ENCODE assay signal across 10 cellular contexts in genomic region chr6:35599761-35600658, GRCh38.
DNase-seq lines count a peak whose midpoint lies in the region; ATAC-seq and TF ChIP-seq lines count a peak whose summit lies in the region.
"Had no signal": no experiment of that assay in that cellular context is flagged by ENCODE, and none has a peak within 500 bp of the region (broad histone marks: within the 10 kb centered on the region; RNA-seq: fewer than 3 reads in every experiment).

No MANE protein-coding gene starts in this region.

- H3K4me3 Mint-ChIP-seq in CD14-positive monocyte (no peak overlapping the region), endodermal cell (no peak overlapping the region)

- peaks cover 27 to 36% of the 10 kb centered on the region in 2 donors for H3K36me3 Mint-ChIP-seq in CD14-positive monocyte
- peaks cover 10% of the 10 kb centered on the region for H3K36me3 Mint-ChIP-seq in endodermal cell (ENCODE audit: low read depth)

- DNase-seq in CD14-positive monocyte (ENCODE audit: low spot score) (no peak), RWPE1 (ENCODE audit: low spot score) (no peak), endodermal cell (no peak), psoas muscle (no peak), AG08396 (ENCODE audit: low spot score) (no peak), foreskin melanocyte (no peak), posterior vena cava (ENCODE audit: low spot score) (no peak)
- DNase-seq: islet precursor cell, NCI-H1417 treated with DMSO at 0.1 percent for 48 hours had no signal

- CTCF ChIA-PET in RWPE1 (lab: Yijun Ruan, JAX), result interaction anchor here (0.5 to 0.6 kb wide), 2 partner anchors 11 to 1265 kb away, joined by 4 read pairs; no protein-coding TSS in a partner anchor

- H3K27me3 ChIP-seq in endodermal cell (ENCODE audit: control insufficient read depth, insufficient read depth, low read length, poor library complexity, severe bottlenecking), result no peaks in the 10 kb centered on the region
- no peaks in the 10 kb centered on the region for H3K27me3 ChIP-seq in psoas muscle (ENCODE audit: insufficient read depth in 3 of 3, low read length in 2 of 3)

- intact Hi-C loops in CD14-positive monocyte (cut with micrococcal nuclease), result loop anchor here in 1 of 2 donors (10.0 kb wide), 1 partner anchor 75 kb away; no protein-coding TSS in a partner anchor
- intact Hi-C loops in psoas muscle (cut with DNase I), result loop anchor here in 1 of 2 donors (5.0 to 10.0 kb wide), 2 partner anchors 65 to 127 kb away; no protein-coding TSS in a partner anchor
- intact Hi-C loops in posterior vena cava (cut with DNase I), result loop anchor here in 1 of 2 donors (5.0 kb wide), 1 partner anchor 132 kb away; no protein-coding TSS in a partner anchor

- TF ChIP-seq CTCF in CD14-positive monocyte (IDR thresholded peaks at IDR 0.05) (no peak), RWPE1 (conservative IDR thresholded peaks at IDR 0.05; ENCODE audit: low read depth) (no peak), endodermal cell (conservative IDR thresholded peaks at IDR 0.05) (no peak), psoas muscle (IDR thresholded peaks at IDR 0.05) (no peak)

- H3K4me1 Mint-ChIP-seq in CD14-positive monocyte (peaks cover 51% of the 10 kb centered on the region), endodermal cell (peaks cover 32% of the 10 kb centered on the region)

- H3K4me1 ChIP-seq in endodermal cell (ENCODE audit: control insufficient read depth, insufficient read depth, low read length) (peaks cover 16% of the 10 kb centered on the region), psoas muscle (peaks cover 95% of the 10 kb centered on the region)

- no peaks in the 10 kb centered on the region for H3K27me3 Mint-ChIP-seq in CD14-positive monocyte (ENCODE audit: low read depth in 3 of 3)
- H3K27me3 Mint-ChIP-seq in endodermal cell (ENCODE audit: insufficient read depth), result no peaks in the 10 kb centered on the region

- H3K9ac ChIP-seq in endodermal cell (ENCODE audit: extremely low read depth, low read length, poor library complexity, severe bottlenecking), result no peak overlapping the region

- H3K27ac Mint-ChIP-seq in CD14-positive monocyte (peak overlapping the region in 6 of 7 donors; percentile 62 to 91 (median 85)), endodermal cell (peak overlapping the region; percentile 38)

- POLR2A ChIA-PET in RWPE1 (lab: Yijun Ruan, JAX; ENCODE audit: low non-redundant PET), result no interaction called here

- whole genome bisulfite sequencing in endodermal cell (ENCODE audit: insufficient coverage in 1 of 2, insufficient read length in 1 of 2), 2 experiments, result 86 to 98% methylated on average over 7 to 8 of the region's 8 CpGs
- WGBS in psoas muscle, 3 donors, result 74 to 83% (median 81%) methylated on average over 8 of the region's 8 CpGs

- H3K9me3 ChIP-seq in endodermal cell (ENCODE audit: control insufficient read depth, low read length) (no peaks in the 10 kb centered on the region), psoas muscle (no peaks in the 10 kb centered on the region)

- H3K9me3 Mint-ChIP-seq in CD14-positive monocyte, result peaks cover 0 to 4% (median 0%) of the 10 kb centered on the region in 7 donors
- peaks cover 4% of the 10 kb centered on the region for H3K9me3 Mint-ChIP-seq in endodermal cell

- H3K36me3 ChIP-seq in endodermal cell (ENCODE audit: control insufficient read depth, insufficient read depth, low read length) (no peaks in the 10 kb centered on the region), psoas muscle (ENCODE audit: insufficient read depth in 1 of 2, low read depth in 1 of 2) (peaks cover 3 to 33% of the 10 kb centered on the region in 2 donors)

- peak in 1 of 4 donors; percentile 12 for ATAC-seq in psoas muscle
- ATAC-seq in HG02981 (IDR thresholded peaks at IDR 0.05; ENCODE audit: unreplicated experiment), result no peak

- H3K27ac ChIP-seq in RWPE1 (peak overlapping the region; percentile 61), endodermal cell (ENCODE audit: low read depth, low read length) (no peak overlapping the region), psoas muscle (peak overlapping the region; percentile 95)

- H3K4me3 ChIP-seq in endodermal cell (ENCODE audit: low read length) (no peak overlapping the region), psoas muscle (peak overlapping the region; percentile 53)
